21 cellular contexts compared by ENCODE assay signal in the genomic region with DNA sequence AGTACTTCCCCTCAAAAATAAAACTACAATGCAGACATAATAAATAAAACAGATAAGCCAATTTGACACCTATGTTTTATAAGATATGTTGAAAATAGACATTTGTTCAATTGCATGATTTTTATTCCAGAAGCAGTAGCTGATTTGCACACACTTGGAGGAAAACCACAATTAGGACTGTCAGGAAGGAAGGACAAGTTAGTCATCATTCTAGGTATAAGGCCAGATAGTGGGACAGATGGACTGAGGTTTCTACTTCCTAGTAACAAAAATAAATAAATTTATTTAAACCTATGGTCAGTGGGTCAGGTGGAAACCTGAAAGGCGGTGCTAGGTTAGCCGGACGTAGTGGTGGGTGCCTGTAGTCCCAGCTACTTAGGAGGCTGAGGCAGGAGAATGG.
"Had no signal": no experiment of that assay in that cellular context is flagged by ENCODE, and none has a peak within 500 bp of the region (broad histone marks: within the 10 kb centered on the region; RNA-seq: fewer than 3 reads in every experiment).

No MANE protein-coding gene starts in this region.

- H3K4me3 ChIP-seq: ascending aorta, breast epithelium, coronary artery, gastroesophageal sphincter, ovary, psoas muscle, tibial artery, uterus had no signal

- H3K36me3 ChIP-seq: ascending aorta, breast epithelium, gastroesophageal sphincter, ovary, tibial artery, uterus had no signal

- H3K36me3 Mint-ChIP-seq: immature natural killer cell; naive thymus-derived CD8-positive, alpha-beta T cell had no signal

- H3K9me3 Mint-ChIP-seq: activated CD4-positive, alpha-beta T cell treated with anti-CD3 and anti-CD28 coated beads, Interleukin-2, amount 10 ng/mL, durations not matched to agents 7 days and 5 days; activated T-cell treated with anti-CD3 and anti-CD28 coated beads, Interleukin-2, amount 50 U/mL, for 72 hours; naive thymus-derived CD8-positive, alpha-beta T cell had no signal

- H3K4me1 Mint-ChIP-seq: naive thymus-derived CD8-positive, alpha-beta T cell had no signal

- H3K4me3 Mint-ChIP-seq: activated CD4-positive, alpha-beta T cell treated with anti-CD3 and anti-CD28 coated beads, Interleukin-2, amount 10 ng/mL, durations not matched to agents 7 days and 5 days; activated T-cell treated with anti-CD3 and anti-CD28 coated beads, Interleukin-2, amount 50 U/mL, for 72 hours; immature natural killer cell; naive thymus-derived CD8-positive, alpha-beta T cell had no signal

- H3K27me3 ChIP-seq: ascending aorta, breast epithelium, gastroesophageal sphincter, ovary, tibial artery, uterus had no signal

- H3K9me3 ChIP-seq: ascending aorta, breast epithelium, gastroesophageal sphincter, ovary, psoas muscle, uterus had no signal

- ATAC-seq: activated CD4-positive, CD25-positive, alpha-beta regulatory T cell treated with anti-CD3 and anti-CD28 coated beads, Interleukin-2, amount 50 U/mL, for 24 hours; activated T-cell treated with anti-CD3 and anti-CD28 coated beads, Interleukin-2, amount 50 U/mL, for 72 hours; gastroesophageal sphincter; left ventricle myocardium superior; naive thymus-derived CD8-positive, alpha-beta T cell; psoas muscle; right cardiac atrium; stimulated activated naive CD8-positive, alpha-beta T cell treated with anti-CD3 and anti-CD28 coated beads, Interleukin-15, Interleukin-2, amounts not matched to agents 100 U/mL and 50 U/mL, for 24 hours had no signal

- DNase-seq: activated CD4-positive, alpha-beta T cell treated with anti-CD3 and anti-CD28 coated beads, Interleukin-2, amount 10 ng/mL, durations not matched to agents 7 days and 5 days; activated CD8-positive, alpha-beta memory T cell treated with anti-CD3 and anti-CD28 coated beads, Interleukin-2, amount 50 U/mL, for 48 hours; activated effector memory CD4-positive, alpha-beta T cell treated with anti-CD3 and anti-CD28 coated beads, Interleukin-2, amount 50 U/mL, for 16 hours; activated naive CD4-positive, alpha-beta T cell treated with anti-CD3 and anti-CD28 coated beads, Interleukin-2, amount 50 U/mL, for 16 hours; activated T-cell treated with anti-CD3 and anti-CD28 coated beads, Interleukin-2, amount 50 U/mL, for 72 hours; immature natural killer cell; left ventricle myocardium superior; mesendoderm; naive thymus-derived CD8-positive, alpha-beta T cell; ovary; psoas muscle; right cardiac atrium; stimulated activated naive CD8-positive, alpha-beta T cell treated with anti-CD3 and anti-CD28 coated beads, Interleukin-15, Interleukin-2, amounts not matched to agents 100 U/mL and 50 U/mL, for 24 hours; substantia nigra; tibial artery; uterus had no signal

- H3K27me3 Mint-ChIP-seq: activated CD4-positive, alpha-beta T cell treated with anti-CD3 and anti-CD28 coated beads, Interleukin-2, amount 10 ng/mL, durations not matched to agents 7 days and 5 days had no signal

- H3K4me1 ChIP-seq: ascending aorta, breast epithelium, gastroesophageal sphincter, psoas muscle, tibial artery, uterus had no signal

- H3K27ac Mint-ChIP-seq: activated CD4-positive, alpha-beta T cell treated with anti-CD3 and anti-CD28 coated beads, Interleukin-2, amount 10 ng/mL, durations not matched to agents 7 days and 5 days; activated T-cell treated with anti-CD3 and anti-CD28 coated beads, Interleukin-2, amount 50 U/mL, for 72 hours; immature natural killer cell; naive thymus-derived CD8-positive, alpha-beta T cell had no signal
